25 cellular contexts compared by ENCODE assay signal in the genomic region with DNA sequence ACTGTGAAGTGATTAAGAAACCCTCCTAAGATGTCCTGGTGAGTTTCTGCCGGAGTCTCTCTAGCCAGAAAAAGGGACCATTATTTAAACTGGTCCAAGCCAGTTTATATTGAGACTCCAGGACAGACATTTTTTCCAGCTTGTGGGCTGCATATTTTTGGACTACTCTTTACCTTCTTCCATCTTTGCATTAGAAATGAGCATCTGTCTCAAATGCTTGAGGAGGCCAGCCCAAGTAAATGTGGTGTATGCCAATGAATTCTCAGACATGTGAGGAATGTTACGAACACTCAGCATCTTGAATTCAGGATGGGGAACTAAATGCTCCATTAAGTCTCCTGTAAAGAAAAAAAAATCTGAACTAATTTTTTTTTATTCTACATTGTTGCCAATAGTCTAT.
"Had no signal": no experiment of that assay in that cellular context is flagged by ENCODE, and none has a peak within 500 bp of the region (broad histone marks: within the 10 kb centered on the region; RNA-seq: fewer than 3 reads in every experiment).

No MANE protein-coding gene starts in this region.

- H3K4me1 Mint-ChIP-seq: IgD-negative memory B cell had no signal

- H3K9me3 Mint-ChIP-seq: IgD-negative memory B cell had no signal

- H3K4me3 Mint-ChIP-seq: IgD-negative memory B cell had no signal

- H3K9ac ChIP-seq: KMS-11 had no signal

- H3K27me3 ChIP-seq: Peyer's patch, SJCRH30 had no signal

- H3K4me2 ChIP-seq: KMS-11 had no signal

- DNase-seq: Kasumi-1, MM.1S, NCI-H1092 treated with DMSO at 0.1 percent for 48 hours, NCI-H1436, NCI-H187, NCI-H2029, NCI-H2081 treated with DMSO at 0.1 percent for 48 hours, NCI-H2171, NCI-H226, NCI-H446, NCI-H510A, NCI-H524 treated with DMSO at 0.1 percent for 48 hours, NCI-H69, NCI-H774, PC-3, SHP77 treated with DMSO at 0.1 percent for 48 hours, SJCRH30 had no signal

- H3K27ac Mint-ChIP-seq: IgD-negative memory B cell had no signal

- H3K4me3 ChIP-seq: K562, Peyer's patch, SJCRH30 had no signal

- H3K27ac ChIP-seq: HL-60, KMS-11, Peyer's patch, SJCRH30 had no signal

- H3K27me3 Mint-ChIP-seq: IgD-negative memory B cell had no signal

- FAIRE-seq: HTR-8/SVneo, K562 had no signal

- ATAC-seq: K562, PC-3, Right ventricle myocardium inferior, SK-N-SH treated with all-trans-retinoic acid at 6 μM for 48 hours had no signal

- H3K9me3 ChIP-seq: Peyer's patch, SJCRH30 had no signal

- H3K4me1 ChIP-seq: Peyer's patch, SJCRH30 had no signal
